1 cellular context compared by ENCODE assay signal in genomic region chr9:122159925-122160246, GRCh38.
TF ChIP-seq lines count a peak whose summit lies in the region.

No MANE protein-coding gene starts in this region.

TF ChIP-seq in H1, 55 proteins besides CTCF, POLR2A, EP300 and RAD21:
- TF ChIP-seq KDM4A (IDR thresholded peaks at IDR 0.05; ENCODE audit: low read depth, low read length, severe bottlenecking) = no peak
- TF ChIP-seq SIN3A (conservative IDR thresholded peaks at IDR 0.05 in 1 of 2, IDR thresholded peaks at IDR 0.05 in 1 of 2; ENCODE audit: low read depth in 1 of 2, low read length in 2 of 2) = peak; percentile 57 to 88; a peak in 2 of 4 replicates
- peak; percentile 46 for TF ChIP-seq SAP30 (IDR thresholded peaks at IDR 0.05; ENCODE audit: insufficient read depth, insufficient replicate concordance, low read length)
- TF ChIP-seq EGR1 (IDR thresholded peaks at IDR 0.05; ENCODE audit: borderline replicate concordance, low read depth, low read length) = no peak
